ENCODE assay signal across 4 cellular contexts in the genomic region with DNA sequence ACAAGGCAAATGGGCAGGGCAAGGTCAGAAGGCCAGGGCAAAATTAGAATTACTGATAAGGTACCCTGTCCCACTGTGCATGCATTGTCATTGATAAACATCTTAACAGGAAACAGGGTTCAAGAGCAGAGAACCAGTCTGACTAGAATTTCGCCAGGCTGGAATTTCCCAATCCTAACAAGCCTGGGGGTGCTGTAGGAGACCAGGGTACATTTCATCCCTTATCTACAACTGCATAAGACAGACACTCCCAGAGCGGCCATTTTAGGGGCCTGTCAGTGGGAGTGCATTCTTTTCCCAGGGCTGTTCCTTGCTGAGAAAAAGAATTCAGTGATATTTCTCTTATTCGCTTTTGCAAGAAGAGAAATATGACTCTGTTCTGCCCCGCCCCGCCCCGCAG.
DNase-seq lines count a peak whose midpoint lies in the region; TF ChIP-seq lines count a peak whose summit lies in the region.
"Not testable (repeated sequence)": the region's sequence is repeated elsewhere in the genome, so short reads cannot be mapped to it uniquely, and the experiment has no call there.

No MANE protein-coding gene starts in this region.

- not testable (repeated sequence) for H3K4me1 ChIP-seq in HEK293 (ENCODE audit: control insufficient read depth, insufficient read depth, low read length)

- not testable (repeated sequence) for H3K27me3 Mint-ChIP-seq in endothelial cell (ENCODE audit: unreplicated experiment)

- POLR2A ChIA-PET in HEK293 (lab: Yijun Ruan, JAX) = not testable (repeated sequence)

- CTCF ChIA-PET in HEK293 (lab: Yijun Ruan, JAX) = not testable (repeated sequence)

- H3K9me3 Mint-ChIP-seq in endothelial cell (ENCODE audit: unreplicated experiment) = not testable (repeated sequence)

- H3K36me3 ChIP-seq in HEK293 (ENCODE audit: control insufficient read depth in 2 of 2, insufficient read depth in 1 of 2, low read length in 2 of 2) = not testable (repeated sequence)

- DNase-seq in DMS53 (lab: John Stamatoyannopoulos, UW) (peak; percentile 4), SK-N-DZ (ENCODE audit: low spot score) (peak; percentile 2)
- DNase-seq in endothelial cell (ENCODE audit: low spot score) = not testable (repeated sequence)

- H3K27ac Mint-ChIP-seq in endothelial cell (ENCODE audit: unreplicated experiment) = not testable (repeated sequence)

- not testable (repeated sequence) for H3K4me1 Mint-ChIP-seq in endothelial cell (ENCODE audit: unreplicated experiment)

- TF ChIP-seq CTCF in HEK293 (tag by site-specific recombination; IDR thresholded peaks at IDR 0.05); endothelial cell (IDR thresholded peaks at IDR 0.05; ENCODE audit: unreplicated experiment): not testable (repeated sequence)

- H3K36me3 Mint-ChIP-seq in endothelial cell (ENCODE audit: low read depth, unreplicated experiment) = peaks cover 12% of the 10 kb centered on the region

- not testable (repeated sequence) for H3K27ac ChIP-seq in HEK293 (ENCODE audit: extremely low read depth, low read depth, low read length)

- not testable (repeated sequence) for H3K4me3 ChIP-seq in HEK293 (ENCODE audit: low read depth, low read length)

- not testable (repeated sequence) for H3K9me3 ChIP-seq in HEK293 (ENCODE audit: control insufficient read depth, insufficient read depth, low read depth, low read length)

- peak overlapping the region; percentile 43 for H3K4me3 Mint-ChIP-seq in endothelial cell (ENCODE audit: unreplicated experiment)

TF ChIP-seq in HEK293, 187 proteins besides CTCF, POLR2A, EP300 and RAD21:
- TF ChIP-seq SETDB1 (IDR thresholded peaks at IDR 0.05; ENCODE audit: insufficient read length, low read length) = peak; percentile 40
